In genomic region chr2:12091201-12091806, GRCh38 we compare ENCODE assay signal across 25 cellular contexts.
DNase-seq lines count a peak whose midpoint lies in the region; ATAC-seq, FAIRE-seq and TF ChIP-seq lines count a peak whose summit lies in the region.
"Had no signal": no experiment of that assay in that cellular context is flagged by ENCODE, and none has a peak within 500 bp of the region (broad histone marks: within the 10 kb centered on the region; RNA-seq: fewer than 3 reads in every experiment).

No MANE protein-coding gene starts in this region.

- DNase-seq in H54 (ENCODE audit: insufficient read length, low spot score) (peak; percentile 7), RCC 7860 (ENCODE audit: low spot score) (peak; percentile 57), cardiac fibroblast (ENCODE audit: low read depth in 2 of 2) (peak; percentile 32 to 38), renal cortical epithelial cell (ENCODE audit: low read depth) (peak; percentile 27), cerebellum (ENCODE audit: low spot score) (no peak), NCI-H1436 treated with DMSO at 0.1 percent for 48 hours (lab: John Stamatoyannopoulos, UW) (no peak)
- DNase-seq: activated CD4-positive, alpha-beta T cell treated with anti-CD3 and anti-CD28 coated beads, Interleukin-2, amount 50 U/mL, for 48 hours; activated gamma-delta T cell; adrenal gland; CD8-positive, alpha-beta T cell; effector memory CD4-positive, alpha-beta T cell; esophagus squamous epithelium; H7; heart left ventricle; left ventricle myocardium inferior; NCI-H146; NCI-H748 treated with DMSO at 0.1 percent for 48 hours; OCI-M1; stimulated activated CD4-positive, alpha-beta T cell treated with anti-CD3 and anti-CD28 coated beads, Interleukin-2, amount 100 ng/mL, for 48 hours; stimulated activated naive CD4-positive, alpha-beta T cell treated with Interleukin-2 at 50 U/mL for 16 hours; T-helper 2 cell; thyroid gland had no signal

- TF ChIP-seq CTCF in cardiac fibroblast (IDR thresholded peaks at IDR 0.05; ENCODE audit: low read depth, low read length) = no peak

- FAIRE-seq in H54 (lab: Jason Lieb, UNC) = peak; percentile 43
- peak; percentile 60 for FAIRE-seq in RCC 7860 (lab: Jason Lieb, UNC)
- FAIRE-seq: GM12891 had no signal

- H3K4me3 ChIP-seq in cardiac fibroblast (replicated peaks in 1 of 2; ENCODE audit: low read depth in 2 of 2, low read length in 2 of 2) = no peak overlapping the region
- H3K4me3 ChIP-seq: adrenal gland, esophagus squamous epithelium, heart left ventricle, left ventricle myocardium inferior, smooth muscle cell, thyroid gland had no signal

- ATAC-seq in HG03432 (IDR thresholded peaks at IDR 0.05; ENCODE audit: unreplicated experiment) = no peak
- ATAC-seq: CD8-positive, alpha-beta T cell; heart left ventricle had no signal

- no peak for TF ChIP-seq POLR2A in H54 (IDR thresholded peaks at IDR 0.05; ENCODE audit: low read depth, low read length)

Comparison
In these comparisons a context has a peak if more than half of its experiments do, and no peak if none do; other contexts are left out.
1. DNase-seq: peak in H54 (single experiment), RCC 7860 (single experiment), cardiac fibroblast (2 of 2) and renal cortical epithelial cell (single experiment); none in cerebellum (single experiment) and NCI-H1436 treated with DMSO at 0.1 percent for 48 hours (single experiment).